28 cellular contexts compared by ENCODE assay signal in genomic region chr2:3066831-3067230, GRCh38.
"Had no signal": no experiment of that assay in that cellular context is flagged by ENCODE, and none has a peak within 500 bp of the region (broad histone marks: within the 10 kb centered on the region; RNA-seq: fewer than 3 reads in every experiment).

No MANE protein-coding gene starts in this region.

- H3K36me3 ChIP-seq: stomach, suprapubic skin, thoracic aorta, thyroid gland, tibial artery, tibial nerve, transverse colon, upper lobe of left lung, upper lobe of right lung, uterus, vagina had no signal

- H3K4me3 ChIP-seq: stomach, suprapubic skin, testis, thoracic aorta, thyroid gland, tibial artery, tibial nerve, transverse colon, upper lobe of left lung, upper lobe of right lung, uterus, vagina had no signal

- H3K27ac Mint-ChIP-seq: stimulated activated effector memory CD8-positive, alpha-beta T cell treated with anti-CD3 and anti-CD28 coated beads, Interleukin-12 subunit alpha, Interleukin-12 subunit beta, amount 100 ng/mL, for 72 hours; stimulated activated memory B cell treated with anti-CD40 and anti-IgM and Interleukin-4, amounts not matched to agents 10 μg/mL and 1 μg/mL and 100 μg/mL, for 72 hours; stimulated activated naive B cell treated with anti-CD40 and anti-IgM and Interleukin-4, amounts not matched to agents 10 μg/mL and 1 μg/mL and 100 μg/mL, for 72 hours; stimulated activated naive CD8-positive, alpha-beta T cell treated with anti-CD3 and anti-CD28 coated beads, Interleukin-15, amount 100 ng/mL, for 72 hours; stimulated activated naive CD8-positive, alpha-beta T cell treated with anti-CD3 and anti-CD28 coated beads, Interleukin-15, Interleukin-2, amounts not matched to agents 100 ng/mL and 50 ng/mL, for 24 hours; type B pancreatic cell had no signal

- H3K4me1 Mint-ChIP-seq: stimulated activated effector memory CD8-positive, alpha-beta T cell treated with anti-CD3 and anti-CD28 coated beads, Interleukin-12 subunit alpha, Interleukin-12 subunit beta, amount 100 ng/mL, for 72 hours; stimulated activated memory B cell treated with anti-CD40 and anti-IgM and Interleukin-4, amounts not matched to agents 10 μg/mL and 1 μg/mL and 100 μg/mL, for 72 hours; stimulated activated naive B cell treated with anti-CD40 and anti-IgM and Interleukin-4, amounts not matched to agents 10 μg/mL and 1 μg/mL and 100 μg/mL, for 72 hours; stimulated activated naive CD8-positive, alpha-beta T cell treated with anti-CD3 and anti-CD28 coated beads, Interleukin-15, amount 100 ng/mL, for 72 hours had no signal

- DNase-seq: stimulated activated CD4-positive, alpha-beta T cell treated with anti-CD3 and anti-CD28 coated beads, Interleukin-2, amount 100 ng/mL, for 48 hours; stimulated activated CD4-positive, alpha-beta T cell treated with anti-CD3 and anti-CD28 coated beads, Interleukin-4, amount 100 ng/mL, for 1 hour; stimulated activated CD4-positive, alpha-beta T cell treated with anti-CD3 and anti-CD28 coated beads, Interleukin-4, amount 100 ng/mL, for 24 hours; stimulated activated CD4-positive, alpha-beta T cell treated with anti-CD3 and anti-CD28 coated beads, Interleukin-4, amount 100 ng/mL, for 4 hours; stimulated activated CD8-positive, alpha-beta memory T cell treated with anti-CD3 and anti-CD28 coated beads, Interleukin-4, amount 100 ng/mL, for 48 hours; stimulated activated naive B cell treated with anti-CD40 and anti-IgM and Interleukin-4, amounts not matched to agents 10 μg/mL and 1 μg/mL and 100 μg/mL, for 72 hours; stimulated activated naive CD4-positive, alpha-beta T cell; stimulated activated naive CD4-positive, alpha-beta T cell treated with Interleukin-2 at 50 U/mL for 16 hours; stimulated activated naive CD8-positive, alpha-beta T cell treated with anti-CD3 and anti-CD28 coated beads, Interleukin-15, amount 100 ng/mL, for 72 hours; stimulated activated naive CD8-positive, alpha-beta T cell treated with anti-CD3 and anti-CD28 coated beads, Interleukin-15, Interleukin-2, amounts not matched to agents 100 U/mL and 50 U/mL, for 24 hours; stomach; substantia nigra; testis; thyroid gland; tibial artery; transverse colon; trophoblast cell; upper lobe of left lung; upper lobe of right lung; uterus had no signal

- H3K4me3 Mint-ChIP-seq: stimulated activated effector memory CD8-positive, alpha-beta T cell treated with anti-CD3 and anti-CD28 coated beads, Interleukin-12 subunit alpha, Interleukin-12 subunit beta, amount 100 ng/mL, for 72 hours; stimulated activated memory B cell treated with anti-CD40 and anti-IgM and Interleukin-4, amounts not matched to agents 10 μg/mL and 1 μg/mL and 100 μg/mL, for 72 hours; stimulated activated naive B cell treated with anti-CD40 and anti-IgM and Interleukin-4, amounts not matched to agents 10 μg/mL and 1 μg/mL and 100 μg/mL, for 72 hours; stimulated activated naive CD8-positive, alpha-beta T cell treated with anti-CD3 and anti-CD28 coated beads, Interleukin-15, amount 100 ng/mL, for 72 hours; stimulated activated naive CD8-positive, alpha-beta T cell treated with anti-CD3 and anti-CD28 coated beads, Interleukin-15, Interleukin-2, amounts not matched to agents 100 ng/mL and 50 ng/mL, for 24 hours; type B pancreatic cell had no signal

- H3K27me3 Mint-ChIP-seq: stimulated activated memory B cell treated with anti-CD40 and anti-IgM and Interleukin-4, amounts not matched to agents 10 μg/mL and 1 μg/mL and 100 μg/mL, for 72 hours; stimulated activated naive CD8-positive, alpha-beta T cell treated with anti-CD3 and anti-CD28 coated beads, Interleukin-15, Interleukin-2, amounts not matched to agents 100 ng/mL and 50 ng/mL, for 24 hours had no signal

- H3K27me3 ChIP-seq: testis, thyroid gland, tibial artery, tibial nerve, transverse colon, upper lobe of left lung, upper lobe of right lung, uterus, vagina had no signal

- ATAC-seq: stimulated activated effector memory CD8-positive, alpha-beta T cell treated with anti-CD3 and anti-CD28 coated beads, Interleukin-12 subunit alpha, Interleukin-12 subunit beta, amount 100 ng/mL, for 72 hours; stimulated activated memory B cell treated with anti-CD40 and anti-IgM and Interleukin-4, amounts not matched to agents 10 μg/mL and 1 μg/mL and 100 μg/mL, for 72 hours; stimulated activated naive B cell treated with anti-CD40 and anti-IgM and Interleukin-4, amounts not matched to agents 10 μg/mL and 1 μg/mL and 100 μg/mL, for 72 hours; stimulated activated naive CD8-positive, alpha-beta T cell treated with anti-CD3 and anti-CD28 coated beads, Interleukin-15, amount 100 ng/mL, for 72 hours; stimulated activated naive CD8-positive, alpha-beta T cell treated with anti-CD3 and anti-CD28 coated beads, Interleukin-15, Interleukin-2, amounts not matched to agents 100 U/mL and 50 U/mL, for 24 hours; upper lobe of right lung had no signal

- H3K9me3 Mint-ChIP-seq: stimulated activated naive CD8-positive, alpha-beta T cell treated with anti-CD3 and anti-CD28 coated beads, Interleukin-15, amount 100 ng/mL, for 72 hours; stimulated activated naive CD8-positive, alpha-beta T cell treated with anti-CD3 and anti-CD28 coated beads, Interleukin-15, Interleukin-2, amounts not matched to agents 100 ng/mL and 50 ng/mL, for 24 hours; type B pancreatic cell had no signal

- H3K36me3 Mint-ChIP-seq: stimulated activated effector memory CD8-positive, alpha-beta T cell treated with anti-CD3 and anti-CD28 coated beads, Interleukin-12 subunit alpha, Interleukin-12 subunit beta, amount 100 ng/mL, for 72 hours; stimulated activated memory B cell treated with anti-CD40 and anti-IgM and Interleukin-4, amounts not matched to agents 10 μg/mL and 1 μg/mL and 100 μg/mL, for 72 hours; stimulated activated naive B cell treated with anti-CD40 and anti-IgM and Interleukin-4, amounts not matched to agents 10 μg/mL and 1 μg/mL and 100 μg/mL, for 72 hours; type B pancreatic cell had no signal

- H3K9me3 ChIP-seq: stomach, suprapubic skin, testis, thoracic aorta, thyroid gland, tibial artery, transverse colon, upper lobe of left lung, upper lobe of right lung, uterus, vagina had no signal

- H3K27ac ChIP-seq: stomach, suprapubic skin, testis, thoracic aorta, thyroid gland, tibial artery, tibial nerve, transverse colon, upper lobe of left lung, upper lobe of right lung, uterus, vagina had no signal

- H3K4me1 ChIP-seq: stomach, suprapubic skin, testis, thyroid gland, tibial artery, tibial nerve, transverse colon, upper lobe of left lung, upper lobe of right lung, uterus, vagina had no signal
